ENCODE assay signal across 8 cellular contexts in genomic region chr19:45154064-45154827, GRCh38. TPM values are rescaled to one million over a fixed set of nuclear protein-coding genes. Genes with fewer than 3 reads are reported as not detected.
DNase-seq lines count a peak whose midpoint lies in the region; ATAC-seq and TF ChIP-seq lines count a peak whose summit lies in the region.

No MANE protein-coding gene starts in this region.

- H3K9me1 ChIP-seq in IMR-90 (ENCODE audit: insufficient read depth, low read length): peaks cover 7% of the 10 kb centered on the region; the same call in 1 of the 2 replicates

- no peak overlapping the region for H3K18ac ChIP-seq in IMR-90 (ENCODE audit: low read depth, low read length)
- no peak overlapping the region for H3K18ac ChIP-seq in mesendoderm (ENCODE audit: low read length)

- H4K8ac ChIP-seq in IMR-90 (ENCODE audit: low read depth in 2 of 2, low read length in 2 of 2) (peak overlapping the region in 1 of 2 experiments; percentile 18; a peak in 1 of 4 replicates), mesendoderm (ENCODE audit: low read depth, low read length) (no peak overlapping the region)

- H3K79me1 ChIP-seq in IMR-90 (ENCODE audit: low read depth in 1 of 2, low read length in 2 of 2) (no peaks in the 10 kb centered on the region), mesendoderm (ENCODE audit: low read length) (no peaks in the 10 kb centered on the region)

- no peak overlapping the region for H2BK15ac ChIP-seq in IMR-90 (ENCODE audit: low read depth, low read length)
- H2BK15ac ChIP-seq in mesendoderm (replicated peaks; ENCODE audit: low read depth): no peak overlapping the region

- no peaks in the 10 kb centered on the region for H3K9me3 ChIP-seq in BLaER1
- no peaks in the 10 kb centered on the region for H3K9me3 ChIP-seq in IMR-90 (ENCODE audit: control insufficient read depth, insufficient read depth, low read length)
- H3K9me3 ChIP-seq in mammary epithelial cell (replicated peaks; ENCODE audit: insufficient read depth, low read length): peaks cover 4% of the 10 kb centered on the region

- peak overlapping the region; percentile 86 for H2AFZ ChIP-seq in IMR-90 (replicated peaks; ENCODE audit: low read length, poor library complexity)
- H2AFZ ChIP-seq in mammary epithelial cell (ENCODE audit: low read depth, low read length): no peak overlapping the region

- H3K4me2 ChIP-seq in BLaER1: peak overlapping the region; percentile 66
- H3K4me2 ChIP-seq in IMR-90 (ENCODE audit: low read depth, low read length): peak overlapping the region; percentile 37; the same call in 1 of the 2 replicates
- no peak overlapping the region for H3K4me2 ChIP-seq in mammary epithelial cell (ENCODE audit: insufficient read depth, low read depth, low read length)
- H3K4me2 ChIP-seq in mesendoderm (ENCODE audit: low read length): peak overlapping the region; percentile 19

- no peak for TF ChIP-seq RAD21 in IMR-90 (IDR thresholded peaks at IDR 0.05; ENCODE audit: low read length)

- H3K9ac ChIP-seq in BLaER1 (no peak overlapping the region), IMR-90 (ENCODE audit: low read depth, low read length) (no peak overlapping the region), mammary epithelial cell (ENCODE audit: insufficient read depth, low read length) (no peak overlapping the region), mesendoderm (ENCODE audit: low read length) (no peak overlapping the region)

- in situ Hi-C loops in IMR-90 (cut with MboI; ENCODE audit: low sequenced_read_pairs) (no loop called here), mammary epithelial cell (cut with MboI; ENCODE audit: low sequenced_read_pairs in 2 of 2) (no loop called here)

- dilution Hi-C loops in IMR-90 (cut with HindIII; ENCODE audit: low sequenced_read_pairs, unreplicated experiment): no loop called here
- dilution Hi-C loops in mammary epithelial cell (cut with HindIII; ENCODE audit: low sequenced_read_pairs): no loop called here

- peak overlapping the region; percentile 77 for H2AK9ac ChIP-seq in IMR-90 (replicated peaks; ENCODE audit: low read depth, low read length, poor library complexity)

- H2BK120ac ChIP-seq in IMR-90 (ENCODE audit: low read depth, low read length) (no peak overlapping the region), mesendoderm (ENCODE audit: low read depth, low read length) (no peak overlapping the region)

- WGBS in IMR-90 (ENCODE audit: extremely low coverage in 2 of 2, insufficient read length in 1 of 2), 2 experiments: 37% methylated on average over 11 of the region's 19 CpGs; no CpG with 5 or more reads in 1 of the 2 experiments
- 82% methylated on average over 9 of the region's 19 CpGs for WGBS in mammary epithelial cell (ENCODE audit: low coverage, missing lambda C conversion rate)
- WGBS in mesendoderm (ENCODE audit: extremely low coverage, insufficient coverage, low lambda C conversion rate): no CpG with 5 or more reads among the region's 19 CpGs

- H2BK5ac ChIP-seq in IMR-90 (ENCODE audit: low read depth, low read length, poor library complexity, severe bottlenecking): no peak overlapping the region
- no peak overlapping the region for H2BK5ac ChIP-seq in mesendoderm (ENCODE audit: low read length)

- H3K79me2 ChIP-seq in mammary epithelial cell (ENCODE audit: insufficient read depth, low read length) (no peaks in the 10 kb centered on the region), mesendoderm (ENCODE audit: control insufficient read depth, insufficient read depth, low read length) (no peaks in the 10 kb centered on the region)

- CTCF ChIA-PET in IMR-90 (lab: Yijun Ruan, JAX) (interaction anchor here (0.7 kb wide), 1 partner anchor 12 kb away, joined by 8 read pairs; no protein-coding TSS in a partner anchor), mammary epithelial cell (lab: Charles Lee; ENCODE audit: low non-redundant PET) (no interaction called here)

- BruUV-seq in IMR-90 (replicated peaks; lab: Mats Ljungman, UMichigan) (no TSS peak), mammary epithelial cell (replicated peaks; lab: Mats Ljungman, UMichigan) (no TSS peak)

- H3K27me3 ChIP-seq in BLaER1 (peaks cover 48% of the 10 kb centered on the region), IMR-90 (ENCODE audit: control insufficient read depth, insufficient read depth, low read length) (peaks cover 25% of the 10 kb centered on the region), mammary epithelial cell (ENCODE audit: insufficient read depth, low read length) (no peaks in the 10 kb centered on the region), mesendoderm (ENCODE audit: insufficient read depth, low read length, poor library complexity) (peaks cover 5% of the 10 kb centered on the region)

- H4K5ac ChIP-seq in IMR-90 (ENCODE audit: low read depth, low read length) (no peak overlapping the region), mesendoderm (ENCODE audit: low read length) (no peak overlapping the region)

- H3K36me3 ChIP-seq in BLaER1 (peaks cover 13% of the 10 kb centered on the region), IMR-90 (ENCODE audit: control insufficient read depth, insufficient read depth, low read length) (no peaks in the 10 kb centered on the region), mammary epithelial cell (ENCODE audit: insufficient read depth, low read length) (no peaks in the 10 kb centered on the region), mesendoderm (ENCODE audit: control insufficient read depth, insufficient read depth, low read length) (no peaks in the 10 kb centered on the region)

- H4K20me1 ChIP-seq in BLaER1 (peaks cover 50% of the 10 kb centered on the region), IMR-90 (ENCODE audit: insufficient read depth, low read length) (peaks cover 8% of the 10 kb centered on the region), mammary epithelial cell (ENCODE audit: insufficient read depth, low read length) (peaks cover 2% of the 10 kb centered on the region)

- H4K91ac ChIP-seq in IMR-90 (ENCODE audit: insufficient read depth, low read depth, low read length): no peak overlapping the region

- H3K56ac ChIP-seq in IMR-90 (ENCODE audit: extremely low read depth, insufficient read depth, low read length) (no peak overlapping the region), mesendoderm (ENCODE audit: low read length) (peak overlapping the region; percentile 28)

- TF ChIP-seq CTCF in IMR-90 (conservative IDR thresholded peaks at IDR 0.05; ENCODE audit: low read depth, low read length): no peak
- peak in 1 of 2 donors; percentile 5 for TF ChIP-seq CTCF in mammary epithelial cell (conservative IDR thresholded peaks at IDR 0.05 in 1 of 2, IDR thresholded peaks at IDR 0.05 in 1 of 2; ENCODE audit: extremely low read depth in 1 of 2, insufficient read depth in 1 of 2, low read depth in 1 of 2, low read length in 2 of 2)

- H3K4me1 ChIP-seq in BLaER1 (peaks cover 41% of the 10 kb centered on the region), IMR-90 (ENCODE audit: control insufficient read depth, insufficient read depth, low read length) (peaks cover 18% of the 10 kb centered on the region), mammary epithelial cell (ENCODE audit: insufficient read depth, low read length) (peaks cover 38% of the 10 kb centered on the region), mesendoderm (ENCODE audit: control insufficient read depth, low read depth, low read length) (no peaks in the 10 kb centered on the region)

- intact Hi-C loops in IMR-90 (cut with micrococcal nuclease): no loop called here
- intact Hi-C loops in mammary epithelial cell (cut with micrococcal nuclease): no loop called here

- no peak overlapping the region for H3K4ac ChIP-seq in IMR-90 (ENCODE audit: low read depth, low read length)
- no peak overlapping the region for H3K4ac ChIP-seq in mesendoderm (ENCODE audit: low read depth, low read length)

- POLR2A ChIA-PET in IMR-90 (lab: Charles Lee; ENCODE audit: unreplicated experiment): no interaction called here

- H3K23ac ChIP-seq in IMR-90 (ENCODE audit: low read depth, low read length): no peak overlapping the region
- H3K23ac ChIP-seq in mesendoderm (ENCODE audit: low read length): no peak overlapping the region

- ATAC-seq in IMR-90 (ENCODE audit: low read depth): peak; percentile 52
- ATAC-seq in GM19397 (IDR thresholded peaks at IDR 0.05; ENCODE audit: unreplicated experiment): no peak

- H3K4me3 ChIP-seq in BLaER1 (peak overlapping the region; percentile 38; the same call in 1 of the 2 replicates), IMR-90 (ENCODE audit: insufficient read depth, low read depth, low read length) (no peak overlapping the region), mammary epithelial cell (replicated peaks in 1 of 3; ENCODE audit: insufficient read depth in 1 of 3, low read depth in 2 of 3, low read length in 3 of 3) (no peak overlapping the region), mesendoderm (ENCODE audit: low read length) (no peak overlapping the region)

- no peak for TF ChIP-seq POLR2A in IMR-90 (IDR thresholded peaks at IDR 0.05; ENCODE audit: low read depth, low read length)

- 0 out of 2 replicates have a peak overlapping the region, but pooled peaks have one; percentile 56 for H2AK5ac ChIP-seq in IMR-90 (ENCODE audit: low read depth, low read length)
- no peak overlapping the region for H2AK5ac ChIP-seq in mesendoderm (ENCODE audit: low read length)

- no peak overlapping the region for H3K14ac ChIP-seq in IMR-90 (replicated peaks; ENCODE audit: low read depth, low read length)

- H3K27ac ChIP-seq in BLaER1 (no peak overlapping the region), IMR-90 (ENCODE audit: insufficient read depth, low read length) (no peak overlapping the region), mammary epithelial cell (ENCODE audit: insufficient read depth, low read depth, low read length) (no peak overlapping the region), mesendoderm (ENCODE audit: low read depth, low read length) (no peak overlapping the region)

- H2BK20ac ChIP-seq in IMR-90 (ENCODE audit: low read depth, low read length): no peak overlapping the region

- DNase-seq in IMR-90 (peak; percentile 86), mammary epithelial cell (peak; percentile 45), mesendoderm (peak; percentile 42), germinal center (ENCODE audit: low spot score) (no peak), DMS79 (lab: John Stamatoyannopoulos, UW) (no peak), anterior cingulate cortex (lab: John Stamatoyannopoulos, UW) (no peak)

RNA-seq across cellular contexts. Expression of gene NKPD1, which starts 6.5 kb away (rescaled TPM):
- under 0.01 TPM in 2 replicates for total RNA-seq in IMR-90 (2012; rRNA removed)
- 0.09 and 0.14 TPM in 2 replicates for polyA plus RNA-seq in IMR-90 (2012; rRNA removed)
- 0.06 and 0.14 TPM in 2 replicates for polyA plus RNA-seq in IMR-90 (2012; cell fraction: cytosol; rRNA removed)
- 0.15 and 0.71 TPM in 2 replicates for polyA plus RNA-seq in IMR-90 (2012; cell fraction: nucleus; rRNA removed; ENCODE audit: low replicate concordance)
- 1 to 10 TPM in 1 of 2 donors, under 1 TPM in 1; 0.92 to 1.8 TPM for total RNA-seq in mammary epithelial cell
- polyA plus RNA-seq in mammary epithelial cell: 0.79 TPM
- polyA minus RNA-seq in mammary epithelial cell: 2.8 TPM
- 0.01 TPM for polyA plus RNA-seq in mesendoderm (2013, experiment 1 of 2)
- polyA plus RNA-seq in mesendoderm (2013, experiment 2 of 2): 0.03 TPM

RNA-seq across cellular contexts. Expression of gene TRAPPC6A, which starts 23.8 kb away (rescaled TPM):
- total RNA-seq in IMR-90 (2012; rRNA removed) (3.1 and 4.1 TPM in 2 replicates), mammary epithelial cell (1 to 10 TPM; 7.0 to 9.7 TPM)
- polyA plus RNA-seq in IMR-90 (2012; rRNA removed) (11.9 and 13.4 TPM in 2 replicates), mammary epithelial cell (14.2 TPM)
- polyA plus RNA-seq in IMR-90 (2012; cell fraction: cytosol; rRNA removed): 10.6 and 35.3 TPM in 2 replicates
- 5.3 and 9.9 TPM in 2 replicates for polyA plus RNA-seq in IMR-90 (2012; cell fraction: nucleus; rRNA removed; ENCODE audit: low replicate concordance)
- 3.2 TPM for polyA minus RNA-seq in mammary epithelial cell
- 17.1 TPM for polyA plus RNA-seq in mesendoderm (2013, experiment 1 of 2)
- 16.6 TPM for polyA plus RNA-seq in mesendoderm (2013, experiment 2 of 2)

RNA-seq across cellular contexts. Expression of gene BLOC1S3, which starts 24.3 kb away (rescaled TPM):
- total RNA-seq in IMR-90 (2012; rRNA removed): 0.83 and 1.1 TPM in 2 replicates
- 4.7 and 4.9 TPM in 2 replicates for polyA plus RNA-seq in IMR-90 (2012; rRNA removed)
- polyA plus RNA-seq in IMR-90 (2012; cell fraction: cytosol; rRNA removed): 3.6 and 6.5 TPM in 2 replicates
- polyA plus RNA-seq in IMR-90 (2012; cell fraction: nucleus; rRNA removed; ENCODE audit: low replicate concordance): 4.6 and 6.9 TPM in 2 replicates
- 10 to 100 TPM in 1 of 2 donors, 1 to 10 TPM in 1; 7.8 to 14.4 TPM for total RNA-seq in mammary epithelial cell
- polyA plus RNA-seq in mammary epithelial cell: 7.3 TPM
- polyA minus RNA-seq in mammary epithelial cell: 14.7 TPM
- polyA plus RNA-seq in mesendoderm (2013, experiment 1 of 2): 2.1 TPM
- polyA plus RNA-seq in mesendoderm (2013, experiment 2 of 2): 2.2 TPM

Comparison
In these comparisons a context has a peak if more than half of its experiments do, and no peak if none do; other contexts are left out.
1. DNase-seq: peak in IMR-90 (single experiment), mammary epithelial cell (single experiment) and mesendoderm (single experiment); none in germinal center (single experiment), DMS79 (single experiment) and anterior cingulate cortex (0 of 58).